In genomic region chr15:89135387-89136083, GRCh38 we compare ENCODE assay signal across 7 cellular contexts. TPM values are rescaled to one million over a fixed set of nuclear protein-coding genes. Genes with fewer than 3 reads are reported as not detected.
DNase-seq lines count a peak whose midpoint lies in the region; ATAC-seq and TF ChIP-seq lines count a peak whose summit lies in the region.
"Not testable (repeated sequence)": the region's sequence is repeated elsewhere in the genome, so short reads cannot be mapped to it uniquely, and the experiment has no call there.

No MANE protein-coding gene starts in this region.

- intact Hi-C loops in esophagus muscularis mucosa (cut with DNase I); natural killer cell (cut with micrococcal nuclease); gastrocnemius medialis (cut with DNase I; ENCODE audit: low total_unique reads); tibial artery (cut with DNase I; ENCODE audit: low total_unique reads): not testable (repeated sequence)

- peaks cover 5 to 20% (median 6%) of the 10 kb centered on the region in 4 donors for H3K36me3 ChIP-seq in esophagus muscularis mucosa
- peaks cover 13% of the 10 kb centered on the region for H3K36me3 ChIP-seq in right atrium auricular region
- H3K36me3 ChIP-seq in gastrocnemius medialis, tibial artery: not testable (repeated sequence)

- not testable (repeated sequence) for H3K4me3 Mint-ChIP-seq in activated naive CD4-positive, alpha-beta T cell treated with anti-CD3 and anti-CD28 coated beads, Interleukin-2, amount 50 U/mL, for 24 hours
- H3K4me3 Mint-ChIP-seq in natural killer cell = peak overlapping the region; percentile 78

- peak overlapping the region; percentile 66 for H3K27ac Mint-ChIP-seq in activated naive CD4-positive, alpha-beta T cell treated with anti-CD3 and anti-CD28 coated beads, Interleukin-2, amount 50 U/mL, for 24 hours
- peak overlapping the region in 1 of 2 donors; percentile 95 for H3K27ac Mint-ChIP-seq in natural killer cell

- 79% methylated on average over 10 of the region's 10 CpGs for WGBS in esophagus muscularis mucosa

- not testable (repeated sequence) for H3K4me3 ChIP-seq in esophagus muscularis mucosa, right atrium auricular region, gastrocnemius medialis, tibial artery

- not testable (repeated sequence) for H3K9me3 Mint-ChIP-seq in activated naive CD4-positive, alpha-beta T cell treated with anti-CD3 and anti-CD28 coated beads, Interleukin-2, amount 50 U/mL, for 24 hours; natural killer cell

- not testable (repeated sequence) for H3K9me3 ChIP-seq in esophagus muscularis mucosa, right atrium auricular region, gastrocnemius medialis, tibial artery

- in situ Hi-C loops in gastrocnemius medialis (cut with MboI; ENCODE audit: low sequenced_read_pairs in 4 of 4) = not testable (repeated sequence)

- H3K4me1 ChIP-seq in esophagus muscularis mucosa (peaks cover 71 to 86% (median 84%) of the 10 kb centered on the region in 4 donors), right atrium auricular region (peaks cover 0 to 82% of the 10 kb centered on the region in 2 donors), gastrocnemius medialis (peaks cover 64 to 72% of the 10 kb centered on the region in 2 donors), tibial artery (peaks cover 0 to 94% (median 53%) of the 10 kb centered on the region in 4 donors)

- peak; percentile 32 for DNase-seq in MV-4-11 (lab: John Stamatoyannopoulos, UW)
- not testable (repeated sequence) for DNase-seq in esophagus muscularis mucosa (ENCODE audit: extremely low spot score); right atrium auricular region (ENCODE audit: low spot score); natural killer cell; gastrocnemius medialis
- DNase-seq in tibial artery = peak in 1 of 2 donors; percentile 56

- H3K4me1 Mint-ChIP-seq in activated naive CD4-positive, alpha-beta T cell treated with anti-CD3 and anti-CD28 coated beads, Interleukin-2, amount 50 U/mL, for 24 hours = peaks cover 40% of the 10 kb centered on the region
- peaks cover 73 to 86% of the 10 kb centered on the region in 2 donors for H3K4me1 Mint-ChIP-seq in natural killer cell

- TF ChIP-seq CTCF in esophagus muscularis mucosa (IDR thresholded peaks at IDR 0.05); right atrium auricular region (IDR thresholded peaks at IDR 0.05); natural killer cell (IDR thresholded peaks at IDR 0.05); gastrocnemius medialis (IDR thresholded peaks at IDR 0.05 in 4 of 5, conservative IDR thresholded peaks at IDR 0.05 in 1 of 5); tibial artery (IDR thresholded peaks at IDR 0.05): not testable (repeated sequence)

- not testable (repeated sequence) for H3K27me3 Mint-ChIP-seq in activated naive CD4-positive, alpha-beta T cell treated with anti-CD3 and anti-CD28 coated beads, Interleukin-2, amount 50 U/mL, for 24 hours; natural killer cell (ENCODE audit: low read depth in 2 of 2)

- not testable (repeated sequence) for TF ChIP-seq POLR2A in esophagus muscularis mucosa (IDR thresholded peaks at IDR 0.05; ENCODE audit: low read depth); gastrocnemius medialis (IDR thresholded peaks at IDR 0.05)

- peak overlapping the region; percentile 62 to 69 (median 68) for H3K27ac ChIP-seq in esophagus muscularis mucosa (replicated peaks in 1 of 4)
- H3K27ac ChIP-seq in right atrium auricular region = peak overlapping the region; percentile 86 to 91
- H3K27ac ChIP-seq in gastrocnemius medialis = peak overlapping the region; percentile 77 to 88 (median 82)
- peak overlapping the region; percentile 67 to 85 for H3K27ac ChIP-seq in tibial artery

- peaks cover 22% of the 10 kb centered on the region for H3K36me3 Mint-ChIP-seq in activated naive CD4-positive, alpha-beta T cell treated with anti-CD3 and anti-CD28 coated beads, Interleukin-2, amount 50 U/mL, for 24 hours
- H3K36me3 Mint-ChIP-seq in natural killer cell = peaks cover 12% of the 10 kb centered on the region

- TF ChIP-seq EP300 in esophagus muscularis mucosa (IDR thresholded peaks at IDR 0.05) = not testable (repeated sequence)

- ATAC-seq in natural killer cell = not testable (repeated sequence)
- ATAC-seq in gastrocnemius medialis = peak in 1 of 2 donors; percentile 10

- not testable (repeated sequence) for H3K27me3 ChIP-seq in esophagus muscularis mucosa, right atrium auricular region, gastrocnemius medialis, tibial artery

RNA-seq across cellular contexts. Expression of gene ABHD2, which starts 47.3 kb away (rescaled TPM):
- total RNA-seq in esophagus muscularis mucosa (10 to 100 TPM; 49.8 to 82.3 (median 72.1) TPM), right atrium auricular region (100 to 1,000 TPM; 115 to 118 TPM), natural killer cell (100 to 1,000 TPM; 187 to 236 (median 191) TPM), gastrocnemius medialis (100 to 1,000 TPM in 1 of 4 donors, 10 to 100 TPM in 3; 19.3 to 150 (median 64.5) TPM)
